In the genomic region with DNA sequence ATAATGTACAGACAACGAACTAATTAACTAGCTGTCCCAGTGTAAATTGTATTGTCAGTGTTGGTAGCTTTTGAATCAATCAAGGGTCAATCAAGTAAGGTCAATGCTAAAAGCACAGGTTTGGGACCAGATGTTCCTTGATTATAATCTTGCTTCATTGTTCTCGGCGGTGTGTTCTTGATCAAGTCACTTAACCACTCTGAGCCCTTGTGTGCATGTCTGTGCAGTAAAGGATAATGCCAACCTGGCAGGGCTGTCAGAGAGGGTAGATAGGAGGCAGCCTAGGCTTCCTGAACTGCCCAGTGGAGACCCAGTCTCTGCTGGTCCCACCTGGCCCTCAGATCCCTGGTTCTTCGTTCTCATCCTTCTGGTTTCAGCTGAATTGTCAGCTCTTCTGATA, we compare ENCODE assay signal across 31 cellular contexts.
"Had no signal": no experiment of that assay in that cellular context is flagged by ENCODE, and none has a peak within 500 bp of the region (broad histone marks: within the 10 kb centered on the region; RNA-seq: fewer than 3 reads in every experiment).

No MANE protein-coding gene starts in this region.

- H3K27ac Mint-ChIP-seq: activated CD4-positive, alpha-beta memory T cell treated with anti-CD3 and anti-CD28 coated beads for 36 hours; activated CD4-positive, alpha-beta T cell treated with anti-CD3 and anti-CD28 coated beads for 36 hours; activated CD4-positive, alpha-beta T cell treated with anti-CD3 and anti-CD28 coated beads, Interleukin-2, amount 10 ng/mL, durations not matched to agents 24 days and 14 days; activated CD8-positive, alpha-beta memory T cell treated with anti-CD3 and anti-CD28 coated beads, Interleukin-2, amount 10 ng/mL, durations not matched to agents 7 days and 5 days; activated CD8-positive, alpha-beta T cell treated with anti-CD3 and anti-CD28 coated beads, Interleukin-2, amount 10 ng/mL, durations not matched to agents 7 days and 5 days; activated naive CD4-positive, alpha-beta T cell treated with anti-CD3 and anti-CD28 coated beads for 36 hours; activated naive CD4-positive, alpha-beta T cell treated with anti-CD3 and anti-CD28 coated beads, Interleukin-2, amount 50 U/mL, for 24 hours; activated naive CD8-positive, alpha-beta T cell treated with anti-CD3 and anti-CD28 coated beads for 36 hours; activated naive CD8-positive, alpha-beta T cell treated with anti-CD3 and anti-CD28 coated beads, Interleukin-2, amount 50 U/mL, for 24 hours; activated T-helper 1 cell treated with anti-CD3 and anti-CD28 coated beads, Interleukin-12 subunit alpha, Interleukin-12 subunit beta, Interleukin-2, Interleukin-4 antibody, amounts not matched to agents 30 ng/mL and 10 ng/mL and 1 ng/mL, durations not matched to agents 14 hours and 24 hours and 36 hours; activated T-helper 2 cell treated with anti-CD3 and anti-CD28 coated beads, Interferon-gamma antibody, Interleukin-2, Interleukin-4, amounts not matched to agents 10 μg/mL and 5 μg/mL and 100 μg/mL, durations not matched to agents 14 hours and 24 hours and 36 hours had no signal

- H3K4me1 ChIP-seq: adrenal gland, body of pancreas, colonic mucosa, esophagus muscularis mucosa, foreskin keratinocyte, gastrocnemius medialis, heart left ventricle had no signal

- H3K4me3 Mint-ChIP-seq: activated CD4-positive, alpha-beta memory T cell treated with anti-CD3 and anti-CD28 coated beads for 36 hours; activated CD4-positive, alpha-beta T cell treated with anti-CD3 and anti-CD28 coated beads for 36 hours; activated CD4-positive, alpha-beta T cell treated with anti-CD3 and anti-CD28 coated beads, Interleukin-2, amount 10 ng/mL, durations not matched to agents 24 days and 14 days; activated CD8-positive, alpha-beta memory T cell treated with anti-CD3 and anti-CD28 coated beads, Interleukin-2, amount 10 ng/mL, durations not matched to agents 7 days and 5 days; activated CD8-positive, alpha-beta T cell treated with anti-CD3 and anti-CD28 coated beads, Interleukin-2, amount 10 ng/mL, durations not matched to agents 7 days and 5 days; activated naive CD4-positive, alpha-beta T cell treated with anti-CD3 and anti-CD28 coated beads for 36 hours; activated naive CD4-positive, alpha-beta T cell treated with anti-CD3 and anti-CD28 coated beads, Interleukin-2, amount 50 U/mL, for 24 hours; activated naive CD8-positive, alpha-beta T cell treated with anti-CD3 and anti-CD28 coated beads for 36 hours; activated naive CD8-positive, alpha-beta T cell treated with anti-CD3 and anti-CD28 coated beads, Interleukin-2, amount 50 U/mL, for 24 hours; activated T-helper 1 cell treated with anti-CD3 and anti-CD28 coated beads, Interleukin-12 subunit alpha, Interleukin-12 subunit beta, Interleukin-2, Interleukin-4 antibody, amounts not matched to agents 30 ng/mL and 10 ng/mL and 1 ng/mL, durations not matched to agents 14 hours and 24 hours and 36 hours had no signal

- H3K4me3 ChIP-seq: adrenal gland, body of pancreas, colonic mucosa, esophagus muscularis mucosa, gastrocnemius medialis, heart left ventricle had no signal

- DNase-seq: activated CD4-positive, alpha-beta memory T cell treated with anti-CD3 and anti-CD28 coated beads for 36 hours; activated CD4-positive, alpha-beta T cell treated with anti-CD3 and anti-CD28 coated beads for 36 hours; activated CD4-positive, alpha-beta T cell treated with anti-CD3 and anti-CD28 coated beads, Interleukin-2, amount 10 ng/mL, durations not matched to agents 24 days and 14 days; activated CD4-positive, CD25-positive, alpha-beta regulatory T cell; activated CD4-positive, CD25-positive, alpha-beta regulatory T cell treated with anti-CD3 and anti-CD28 coated beads, Interleukin-2, amount 50 U/mL, for 72 hours; activated CD8-positive, alpha-beta memory T cell treated with anti-CD3 and anti-CD28 coated beads, Interleukin-2, amount 10 ng/mL, durations not matched to agents 7 days and 5 days; activated CD8-positive, alpha-beta memory T cell treated with anti-CD3 and anti-CD28 coated beads, Interleukin-2, amount 50 U/mL, for 4 hours; activated CD8-positive, alpha-beta T cell treated with anti-CD3 and anti-CD28 coated beads, Interleukin-2, amount 10 ng/mL, durations not matched to agents 7 days and 5 days; activated effector memory CD4-positive, alpha-beta T cell treated with anti-CD3 and anti-CD28 coated beads, Interleukin-2, amount 50 U/mL, for 16 hours; activated naive CD4-positive, alpha-beta T cell treated with anti-CD3 and anti-CD28 coated beads for 36 hours; activated naive CD8-positive, alpha-beta T cell treated with anti-CD3 and anti-CD28 coated beads for 36 hours; activated naive CD8-positive, alpha-beta T cell treated with anti-CD3 and anti-CD28 coated beads, Interleukin-2, amount 50 U/mL, for 24 hours; activated T-cell treated with anti-CD3 and anti-CD28 coated beads, Interleukin-2, amount 50 U/mL, for 1 hour; activated T-cell treated with anti-CD3 and anti-CD28 coated beads, Interleukin-2, amount 50 U/mL, for 48 hours; adrenal gland; amygdala; aorta; body of pancreas; central memory CD4-positive, alpha-beta T cell; cerebellar nuclear complex; colonic mucosa; effector CD8-positive, alpha-beta T cell; foreskin keratinocyte; gastrocnemius medialis; glutamatergic neuron; heart left ventricle; T-helper 2 cell had no signal

- H3K4me1 Mint-ChIP-seq: activated CD4-positive, alpha-beta T cell treated with anti-CD3 and anti-CD28 coated beads for 36 hours; activated CD4-positive, alpha-beta T cell treated with anti-CD3 and anti-CD28 coated beads, Interleukin-2, amount 10 ng/mL, durations not matched to agents 24 days and 14 days; activated CD8-positive, alpha-beta memory T cell treated with anti-CD3 and anti-CD28 coated beads, Interleukin-2, amount 10 ng/mL, durations not matched to agents 7 days and 5 days; activated naive CD4-positive, alpha-beta T cell treated with anti-CD3 and anti-CD28 coated beads, Interleukin-2, amount 50 U/mL, for 24 hours; activated naive CD8-positive, alpha-beta T cell treated with anti-CD3 and anti-CD28 coated beads for 36 hours; activated naive CD8-positive, alpha-beta T cell treated with anti-CD3 and anti-CD28 coated beads, Interleukin-2, amount 50 U/mL, for 24 hours had no signal

- ATAC-seq: activated CD4-positive, alpha-beta T cell treated with anti-CD3 and anti-CD28 coated beads for 36 hours; activated CD8-positive, alpha-beta memory T cell treated with anti-CD3 and anti-CD28 coated beads, Interleukin-2, amount 10 ng/mL, durations not matched to agents 7 days and 5 days; activated CD8-positive, alpha-beta T cell treated with anti-CD3 and anti-CD28 coated beads, Interleukin-2, amount 10 ng/mL, durations not matched to agents 7 days and 5 days; activated naive CD8-positive, alpha-beta T cell treated with anti-CD3 and anti-CD28 coated beads, Interleukin-2, amount 50 U/mL, for 24 hours; body of pancreas; foreskin keratinocyte; heart left ventricle had no signal

- H3K27me3 ChIP-seq: body of pancreas, colonic mucosa, gastrocnemius medialis had no signal

- H3K9me3 Mint-ChIP-seq: activated CD4-positive, alpha-beta memory T cell treated with anti-CD3 and anti-CD28 coated beads for 36 hours; activated CD4-positive, alpha-beta T cell treated with anti-CD3 and anti-CD28 coated beads, Interleukin-2, amount 10 ng/mL, durations not matched to agents 24 days and 14 days; activated naive CD4-positive, alpha-beta T cell treated with anti-CD3 and anti-CD28 coated beads for 36 hours; activated naive CD4-positive, alpha-beta T cell treated with anti-CD3 and anti-CD28 coated beads, Interleukin-2, amount 50 U/mL, for 24 hours; activated naive CD8-positive, alpha-beta T cell treated with anti-CD3 and anti-CD28 coated beads for 36 hours; activated naive CD8-positive, alpha-beta T cell treated with anti-CD3 and anti-CD28 coated beads, Interleukin-2, amount 50 U/mL, for 24 hours; activated T-helper 1 cell treated with anti-CD3 and anti-CD28 coated beads, Interleukin-12 subunit alpha, Interleukin-12 subunit beta, Interleukin-2, Interleukin-4 antibody, amounts not matched to agents 30 ng/mL and 10 ng/mL and 1 ng/mL, durations not matched to agents 14 hours and 24 hours and 36 hours; activated T-helper 2 cell treated with anti-CD3 and anti-CD28 coated beads, Interferon-gamma antibody, Interleukin-2, Interleukin-4, amounts not matched to agents 10 μg/mL and 5 μg/mL and 100 μg/mL, durations not matched to agents 14 hours and 24 hours and 36 hours had no signal

- H3K27me3 Mint-ChIP-seq: activated CD8-positive, alpha-beta memory T cell treated with anti-CD3 and anti-CD28 coated beads, Interleukin-2, amount 10 ng/mL, durations not matched to agents 7 days and 5 days had no signal

- H3K36me3 Mint-ChIP-seq: activated CD4-positive, alpha-beta memory T cell treated with anti-CD3 and anti-CD28 coated beads for 36 hours; activated CD8-positive, alpha-beta memory T cell treated with anti-CD3 and anti-CD28 coated beads, Interleukin-2, amount 10 ng/mL, durations not matched to agents 7 days and 5 days; activated naive CD4-positive, alpha-beta T cell treated with anti-CD3 and anti-CD28 coated beads, Interleukin-2, amount 50 U/mL, for 24 hours; activated naive CD8-positive, alpha-beta T cell treated with anti-CD3 and anti-CD28 coated beads for 36 hours had no signal

- H3K9me3 ChIP-seq: adrenal gland, body of pancreas, colonic mucosa, esophagus muscularis mucosa, gastrocnemius medialis had no signal

- H3K36me3 ChIP-seq: adrenal gland, colonic mucosa, esophagus muscularis mucosa, gastrocnemius medialis, heart left ventricle had no signal

- H3K27ac ChIP-seq: adrenal gland, body of pancreas, colonic mucosa, esophagus muscularis mucosa, foreskin keratinocyte, gastrocnemius medialis, heart left ventricle had no signal
